In genomic region chr2:231222318-231223000, GRCh38 we compare ENCODE assay signal across 9 cellular contexts. TPM values are rescaled to one million over a fixed set of nuclear protein-coding genes. Genes with fewer than 3 reads are reported as not detected.
A peak's percentile ranks its signal among the peaks of the same experiment; 100 is the strongest.
DNase-seq lines count a peak whose midpoint lies in the region; ATAC-seq and TF ChIP-seq lines count a peak whose summit lies in the region.
"Had no signal": no experiment of that assay in that cellular context is flagged by ENCODE, and none has a peak within 500 bp of the region (broad histone marks: within the 10 kb centered on the region; RNA-seq: fewer than 3 reads in every experiment).

No MANE protein-coding gene starts in this region.

- no peaks in the 10 kb centered on the region for H3K27me3 ChIP-seq in hepatocyte
- H3K27me3 ChIP-seq in neuronal stem cell (ENCODE audit: control insufficient read depth in 3 of 3, insufficient read depth in 3 of 3, low read depth in 1 of 3, low read length in 3 of 3): no peaks in the 10 kb centered on the region
- H3K27me3 ChIP-seq: BLaER1 treated with 17β-estradiol and CSF1 and Interleukin-3, amounts not matched to agents 10 nM and 100 nM had no signal

- H3K9me3 ChIP-seq in hepatocyte (ENCODE audit: low read depth): no peaks in the 10 kb centered on the region
- peaks cover 0 to 8% of the 10 kb centered on the region in 2 donors for H3K9me3 ChIP-seq in neuronal stem cell (replicated peaks in 1 of 2; ENCODE audit: control insufficient read depth in 2 of 2, insufficient read depth in 1 of 2, low read depth in 1 of 2, low read length in 2 of 2)

- H3K27me3 Mint-ChIP-seq in activated CD8-positive, alpha-beta T cell treated with anti-CD3 and anti-CD28 coated beads for 36 hours: no peaks in the 10 kb centered on the region

- H3K27ac ChIP-seq in hepatocyte (peak overlapping the region; percentile 63), neuronal stem cell (replicated peaks; ENCODE audit: low read length) (no peak overlapping the region)
- H3K27ac ChIP-seq: BLaER1 treated with 17β-estradiol and CSF1 and Interleukin-3, amounts not matched to agents 10 nM and 100 nM had no signal

- H3K4me1 ChIP-seq in hepatocyte (ENCODE audit: insufficient read depth) (peaks cover 3% of the 10 kb centered on the region), neuronal stem cell (ENCODE audit: control insufficient read depth in 2 of 2, insufficient read depth in 1 of 2, low read depth in 1 of 2, low read length in 2 of 2) (peaks cover 0 to under 1% of the 10 kb centered on the region in 2 donors)

- DNase-seq in AG09309 (ENCODE audit: low read depth) (peak; percentile 48), hepatocyte (ENCODE audit: low spot score) (no peak), NCI-H146 (lab: John Stamatoyannopoulos, UW) (no peak), neuronal stem cell (ENCODE audit: low spot score) (no peak)
- no peak for DNase-seq in activated CD8-positive, alpha-beta T cell treated with anti-CD3 and anti-CD28 coated beads for 36 hours
- DNase-seq in activated CD4-positive, CD25-positive, alpha-beta regulatory T cell treated with anti-CD3 and anti-CD28 coated beads, Interleukin-2, amount 50 U/mL, for 72 hours: no peak

- H2BK120ac ChIP-seq in neuronal stem cell (ENCODE audit: low read depth, low read length): no peak overlapping the region

- no peaks in the 10 kb centered on the region for H3K4me1 Mint-ChIP-seq in activated CD8-positive, alpha-beta T cell treated with anti-CD3 and anti-CD28 coated beads for 36 hours (ENCODE audit: low read depth)

- intact Hi-C loops in activated CD8-positive, alpha-beta T cell treated with anti-CD3 and anti-CD28 coated beads for 36 hours (cut with micrococcal nuclease): no loop called here

- WGBS in hepatocyte (ENCODE audit: low lambda C conversion rate, missing lambda C conversion rate): 79% methylated on average over 7 of the region's 7 CpGs
- WGBS in neuronal stem cell (ENCODE audit: extremely low coverage in 2 of 2, insufficient read length in 2 of 2, insufficient replicate concordance in 1 of 2), 2 donors: no CpG with 5 or more reads among the region's 7 CpGs

- no peak overlapping the region for H2AFZ ChIP-seq in hepatocyte
- H2AFZ ChIP-seq in neuronal stem cell (ENCODE audit: low read length): no peak overlapping the region

- H3K18ac ChIP-seq in neuronal stem cell (ENCODE audit: low read length): no peak overlapping the region

- H3K4ac ChIP-seq in neuronal stem cell (ENCODE audit: low read length): no peak overlapping the region

- H4K91ac ChIP-seq in neuronal stem cell (ENCODE audit: low read depth, low read length, poor library complexity): no peak overlapping the region

- H3K36me3 Mint-ChIP-seq in activated CD8-positive, alpha-beta T cell treated with anti-CD3 and anti-CD28 coated beads for 36 hours (ENCODE audit: low read depth): peaks cover 2% of the 10 kb centered on the region

- H3K36me3 ChIP-seq in hepatocyte (replicated peaks; ENCODE audit: insufficient read depth, low read depth): no peaks in the 10 kb centered on the region
- peaks cover 10 to 89% of the 10 kb centered on the region in 2 donors for H3K36me3 ChIP-seq in neuronal stem cell (replicated peaks in 1 of 2; ENCODE audit: control insufficient read depth in 2 of 2, insufficient read depth in 2 of 2, low read length in 2 of 2)

- H4K8ac ChIP-seq in neuronal stem cell (ENCODE audit: low read depth, low read length): no peak overlapping the region

- no peak overlapping the region for H3K23ac ChIP-seq in neuronal stem cell (ENCODE audit: low read depth, low read length, poor library complexity)

- no peaks in the 10 kb centered on the region for H3K9me2 ChIP-seq in hepatocyte (replicated peaks; ENCODE audit: insufficient read depth)

- CTCF ChIA-PET in activated CD8-positive, alpha-beta T cell treated with anti-CD3 and anti-CD28 coated beads for 36 hours (lab: Charles Lee): interaction anchor here (1.1 kb wide), 1 partner anchor 229 kb away, joined by 4 read pairs; no protein-coding TSS in a partner anchor

- H3K27ac Mint-ChIP-seq in activated CD8-positive, alpha-beta T cell treated with anti-CD3 and anti-CD28 coated beads for 36 hours: no peak overlapping the region

- H3K9me3 Mint-ChIP-seq in activated CD8-positive, alpha-beta T cell treated with anti-CD3 and anti-CD28 coated beads for 36 hours: no peaks in the 10 kb centered on the region

- H3K4me3 ChIP-seq in AG09309 (ENCODE audit: control insufficient read depth, low read depth, low read length) (no peak overlapping the region), hepatocyte (no peak overlapping the region), neuronal stem cell (ENCODE audit: low read length in 2 of 2) (no peak overlapping the region)
- H3K4me3 ChIP-seq: BLaER1 treated with 17β-estradiol and CSF1 and Interleukin-3, amounts not matched to agents 10 nM and 100 nM had no signal

- H3K9ac ChIP-seq in neuronal stem cell (ENCODE audit: low read depth, low read length, poor library complexity): no peak overlapping the region
- H3K9ac ChIP-seq: BLaER1 treated with 17β-estradiol and CSF1 and Interleukin-3, amounts not matched to agents 10 nM and 100 nM had no signal

- no peak overlapping the region for H2AK5ac ChIP-seq in neuronal stem cell (ENCODE audit: low read depth, low read length)

- H2BK12ac ChIP-seq in neuronal stem cell (ENCODE audit: low read length): no peak overlapping the region

- no peak overlapping the region for H3K14ac ChIP-seq in neuronal stem cell (ENCODE audit: low read length)

- H3K79me2 ChIP-seq in hepatocyte: no peaks in the 10 kb centered on the region

- H4K20me1 ChIP-seq in hepatocyte (ENCODE audit: insufficient read depth, poor library complexity, severe bottlenecking): no peaks in the 10 kb centered on the region
- H4K20me1 ChIP-seq: BLaER1 treated with 17β-estradiol and CSF1 and Interleukin-3, amounts not matched to agents 10 nM and 100 nM had no signal

- TF ChIP-seq CTCF in AG09309 (IDR thresholded peaks at IDR 0.05; ENCODE audit: control insufficient read depth, insufficient read depth, low read depth, low read length, missing control alignments): no peak
- TF ChIP-seq CTCF in hepatocyte (IDR thresholded peaks at IDR 0.05; ENCODE audit: poor library complexity): no peak
- TF ChIP-seq CTCF in activated CD8-positive, alpha-beta T cell treated with anti-CD3 and anti-CD28 coated beads for 36 hours (IDR thresholded peaks at IDR 0.05): no peak

- H2BK15ac ChIP-seq in neuronal stem cell (ENCODE audit: low read length): no peak overlapping the region

- POLR2A ChIA-PET in activated CD8-positive, alpha-beta T cell treated with anti-CD3 and anti-CD28 coated beads for 36 hours (lab: Charles Lee): no interaction called here

- H3K79me1 ChIP-seq in neuronal stem cell (ENCODE audit: low read depth, low read length): no peaks in the 10 kb centered on the region

- no peak overlapping the region for H3K4me3 Mint-ChIP-seq in activated CD8-positive, alpha-beta T cell treated with anti-CD3 and anti-CD28 coated beads for 36 hours

- ATAC-seq in GM19467 (IDR thresholded peaks at IDR 0.05; ENCODE audit: unreplicated experiment): peak; percentile 56
- ATAC-seq in HG03520 (IDR thresholded peaks at IDR 0.05; ENCODE audit: unreplicated experiment): peak; percentile 76
- ATAC-seq in activated CD8-positive, alpha-beta T cell treated with anti-CD3 and anti-CD28 coated beads for 36 hours: no peak

- no peak overlapping the region for H2BK5ac ChIP-seq in neuronal stem cell (ENCODE audit: low read length)

- no peak overlapping the region for H3K4me2 ChIP-seq in hepatocyte
- no peak overlapping the region for H3K4me2 ChIP-seq in neuronal stem cell (ENCODE audit: insufficient read depth, low read length, poor library complexity, severe bottlenecking)

RNA-seq across cellular contexts. Expression of gene ARMC9, which starts 24.0 kb away (rescaled TPM):
- 14.6 and 22.5 TPM in 2 replicates for total RNA-seq in hepatocyte
- 15.9 and 23.7 TPM in 2 replicates for polyA plus RNA-seq in hepatocyte
- total RNA-seq in activated CD8-positive, alpha-beta T cell treated with anti-CD3 and anti-CD28 coated beads for 36 hours: 1 to 10 TPM; 2.0 to 2.2 TPM
- polyA plus RNA-seq in neuronal stem cell (2013, experiment 1 of 2): 24.2 TPM
- 22.8 TPM for polyA plus RNA-seq in neuronal stem cell (2013, experiment 2 of 2)
